Comparison of ENCODE assay signal across 21 cellular contexts in the genomic region with DNA sequence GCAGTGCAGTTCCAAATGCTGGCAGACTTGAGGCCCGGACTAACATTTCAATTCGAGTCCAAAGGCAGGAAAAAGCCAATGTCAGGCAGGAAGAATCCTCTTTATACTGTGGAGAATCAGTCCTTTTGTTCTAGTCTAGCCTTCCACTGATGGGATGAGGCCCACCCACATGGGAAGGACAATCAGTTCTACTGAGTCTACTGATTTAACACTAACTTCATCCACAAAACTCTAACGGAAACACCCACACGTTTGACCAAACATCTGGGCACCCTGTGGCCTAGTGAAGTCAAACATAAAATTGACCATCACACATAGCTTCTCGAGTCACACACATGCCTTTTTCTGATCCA.
A peak's percentile ranks its signal among the peaks of the same experiment; 100 is the strongest.
DNase-seq lines count a peak whose midpoint lies in the region; ATAC-seq and TF ChIP-seq lines count a peak whose summit lies in the region.
"Had no signal": no experiment of that assay in that cellular context is flagged by ENCODE, and none has a peak within 500 bp of the region (broad histone marks: within the 10 kb centered on the region; RNA-seq: fewer than 3 reads in every experiment).

No MANE protein-coding gene starts in this region.

- H3K9ac ChIP-seq in GM23248: no peak overlapping the region

- no peak overlapping the region for H3K27ac Mint-ChIP-seq in WTC11
- H3K27ac Mint-ChIP-seq: CD8-positive, alpha-beta T cell had no signal

- no peak overlapping the region for H3K4me3 Mint-ChIP-seq in WTC11
- H3K4me3 Mint-ChIP-seq: CD8-positive, alpha-beta T cell had no signal

- peak overlapping the region; percentile 69 for H2AFZ ChIP-seq in GM23248

- no peaks in the 10 kb centered on the region for H4K20me1 ChIP-seq in GM23248 (ENCODE audit: insufficient read depth)

- H3K27me3 ChIP-seq in GM23248 (replicated peaks; ENCODE audit: insufficient read depth): no peaks in the 10 kb centered on the region
- no peaks in the 10 kb centered on the region for H3K27me3 ChIP-seq in suprapubic skin
- H3K27me3 ChIP-seq: MG63 had no signal

- H3K27ac ChIP-seq in GM23248 (no peak overlapping the region), mesodermal cell (ENCODE audit: low read depth, low read length, severe bottlenecking) (peak overlapping the region; percentile 5), suprapubic skin (peak overlapping the region; percentile 31)
- H3K27ac ChIP-seq: RWPE1 had no signal

- ATAC-seq in WTC11 (no peak), left colon (no peak), GM18867 (IDR thresholded peaks at IDR 0.05; ENCODE audit: unreplicated experiment) (no peak), HG02759 (IDR thresholded peaks at IDR 0.05; ENCODE audit: unreplicated experiment) (no peak)
- ATAC-seq: CD8-positive, alpha-beta T cell had no signal

- H3K4me1 Mint-ChIP-seq in WTC11: peaks cover 15% of the 10 kb centered on the region

- TF ChIP-seq POLR2A in suprapubic skin (IDR thresholded peaks at IDR 0.05): no peak

- 25 to 29% methylated on average over 5 of the region's 5 CpGs for WGBS in GM23248 (ENCODE audit: low coverage in 1 of 2, low lambda C conversion rate in 2 of 2, missing lambda C conversion rate in 2 of 2), 2 experiments
- 91 to 100% methylated on average over 3 to 4 of the region's 5 CpGs for WGBS in mesodermal cell (ENCODE audit: insufficient coverage in 2 of 2), 2 experiments
- WGBS in suprapubic skin: 80% methylated on average over 4 of the region's 5 CpGs

- H3F3A ChIP-seq in GM23248 (ENCODE audit: insufficient read depth): peaks cover 7% of the 10 kb centered on the region; the same call in 1 of the 2 replicates

- POLR2A ChIA-PET in WTC11 (lab: Charles Lee): no interaction called here

- no peaks in the 10 kb centered on the region for H3K9me2 ChIP-seq in GM23248 (ENCODE audit: insufficient read depth)

- H3K36me3 ChIP-seq in GM23248 (ENCODE audit: low read depth) (no peaks in the 10 kb centered on the region), mesodermal cell (ENCODE audit: control insufficient read depth, insufficient read depth, low read length) (no peaks in the 10 kb centered on the region), suprapubic skin (no peaks in the 10 kb centered on the region)
- H3K36me3 ChIP-seq: MG63 had no signal

- TF ChIP-seq CTCF in WTC11 (IDR thresholded peaks at IDR 0.05): no peak
- TF ChIP-seq CTCF in suprapubic skin (IDR thresholded peaks at IDR 0.05): no peak

- H3K4me3 ChIP-seq in GM23248 (no peak overlapping the region), mesodermal cell (ENCODE audit: extremely low read depth, insufficient read depth, low read length, poor library complexity, severe bottlenecking) (no peak overlapping the region), suprapubic skin (no peak overlapping the region)
- H3K4me3 ChIP-seq: GM12878, MG63 had no signal

- H3K4me1 ChIP-seq in GM23248 (ENCODE audit: insufficient read depth): peaks cover 10% of the 10 kb centered on the region
- no peaks in the 10 kb centered on the region for H3K4me1 ChIP-seq in mesodermal cell (ENCODE audit: control insufficient read depth, insufficient read depth, low read length, poor library complexity, severe bottlenecking)
- H3K4me1 ChIP-seq in suprapubic skin: peaks cover 9% of the 10 kb centered on the region
- H3K4me1 ChIP-seq: Caco-2 had no signal

- intact Hi-C loops in left colon (cut with DNase I, micrococcal nuclease): no loop called here

- H3K9me3 ChIP-seq in GM23248 (ENCODE audit: low read depth): no peaks in the 10 kb centered on the region
- H3K9me3 ChIP-seq in mesodermal cell (ENCODE audit: control insufficient read depth, low read length): no peaks in the 10 kb centered on the region
- no peaks in the 10 kb centered on the region for H3K9me3 ChIP-seq in suprapubic skin
- H3K9me3 ChIP-seq: Caco-2, MG63 had no signal

- no peaks in the 10 kb centered on the region for H3K9me3 Mint-ChIP-seq in WTC11
- H3K9me3 Mint-ChIP-seq: CD8-positive, alpha-beta T cell had no signal

- no peak for TF ChIP-seq EP300 in suprapubic skin (IDR thresholded peaks at IDR 0.05)

- no peak overlapping the region for H3K4me2 ChIP-seq in GM23248 (ENCODE audit: unreplicated experiment)

- no peaks in the 10 kb centered on the region for H3K79me2 ChIP-seq in GM23248 (ENCODE audit: insufficient read depth)

- H3K27me3 Mint-ChIP-seq in WTC11 (ENCODE audit: low read depth): no peaks in the 10 kb centered on the region

- CTCF ChIA-PET in WTC11 (lab: Charles Lee): interaction anchor here (0.8 kb wide), 1 partner anchor 364 kb away, joined by 3 read pairs; no protein-coding TSS in a partner anchor

- H3K36me3 Mint-ChIP-seq in WTC11: no peaks in the 10 kb centered on the region
- H3K36me3 Mint-ChIP-seq: CD8-positive, alpha-beta T cell had no signal

- in situ Hi-C loops in GM23248 (cut with MboI): no loop called here

- DNase-seq in GM23248: no peak
- no peak for DNase-seq in WTC11 (ENCODE audit: low spot score)
- no peak for DNase-seq in suprapubic skin (ENCODE audit: low spot score in 2 of 2)
- no peak for DNase-seq in left colon
- DNase-seq: C1 segment of cervical spinal cord; Caco-2; CD8-positive, alpha-beta T cell; DMS79; EL; GDM1; KG1; NCI-H1694 treated with DMSO at 0.1 percent for 48 hours; NCI-H2227 treated with DMSO at 0.1 percent for 48 hours; NCI-H526 treated with DMSO at 0.1 percent for 48 hours; SHP77 had no signal

TF ChIP-seq in WTC11, 78 proteins besides CTCF, POLR2A, EP300 and RAD21:
- TF ChIP-seq NR1H2 (CRISPR knock-in tag; IDR thresholded peaks at IDR 0.05): no peak
- 0 out of 2 replicates have a peak, but pooled peaks have one; percentile 28 for TF ChIP-seq ZNF121 (CRISPR knock-in tag; IDR thresholded peaks at IDR 0.05)
